Comparison of ENCODE assay signal across 9 cellular contexts in genomic region chr2:135820003-135820618, GRCh38. TPM values are rescaled to one million over a fixed set of nuclear protein-coding genes. Genes with fewer than 3 reads are reported as not detected.
DNase-seq lines count a peak whose midpoint lies in the region; ATAC-seq, FAIRE-seq and TF ChIP-seq lines count a peak whose summit lies in the region.
"Had no signal": no experiment of that assay in that cellular context is flagged by ENCODE, and none has a peak within 500 bp of the region (broad histone marks: within the 10 kb centered on the region; RNA-seq: fewer than 3 reads in every experiment).

No MANE protein-coding gene starts in this region.

- H3K36me3 Mint-ChIP-seq in endothelial cell (ENCODE audit: low read depth, unreplicated experiment): peaks cover 14% of the 10 kb centered on the region

- H3K9me3 ChIP-seq in right cardiac atrium (ENCODE audit: control insufficient read depth, low read length): no peaks in the 10 kb centered on the region

- intact Hi-C loops in right cardiac atrium (cut with DNase I): no loop called here

- H3K27ac Mint-ChIP-seq in endothelial cell (ENCODE audit: unreplicated experiment): no peak overlapping the region

- peak; percentile 91 for FAIRE-seq in GM12891 (lab: Jason Lieb, UNC)

- no peaks in the 10 kb centered on the region for H3K4me1 ChIP-seq in right cardiac atrium (ENCODE audit: control insufficient read depth, insufficient read depth, low read length)

- TF ChIP-seq POLR2A in GM12891 (IDR thresholded peaks at IDR 0.05; ENCODE audit: low read depth, low read length): peak; percentile 54; the same call in 1 of the 2 replicates

- peak; percentile 83 for ATAC-seq in HG02642 (IDR thresholded peaks at IDR 0.05; ENCODE audit: poor library complexity, unreplicated experiment)
- no peak for ATAC-seq in right cardiac atrium

- H3K27me3 ChIP-seq in right cardiac atrium (ENCODE audit: control insufficient read depth, insufficient read depth): no peaks in the 10 kb centered on the region

- no peak overlapping the region for H3K4me3 ChIP-seq in right cardiac atrium (ENCODE audit: low read length)

- peaks cover 7% of the 10 kb centered on the region for H3K4me1 Mint-ChIP-seq in endothelial cell (ENCODE audit: unreplicated experiment)

- DNase-seq in GM12891 (ENCODE audit: insufficient read length, low spot score): peak; percentile 45
- peak; percentile 51 for DNase-seq in NCI-H345 treated with DMSO at 0.1 percent for 48 hours (lab: John Stamatoyannopoulos, UW; ENCODE audit: unreplicated experiment)
- DNase-seq in activated gamma-delta T cell treated with anti-CD3 and anti-CD28 coated beads, Interleukin-2, amount 50 U/mL, for 16 hours (ENCODE audit: low read depth): peak; percentile 78
- DNase-seq in stimulated activated CD4-positive, alpha-beta T cell treated with anti-CD3 and anti-CD28 coated beads, TNF-alpha, amount 100 ng/mL, for 4 hours (ENCODE audit: low read depth in 3 of 3): peak; percentile 51 to 65 (median 60)
- no peak for DNase-seq in HPDE6-E6E7 (ENCODE audit: extremely low spot score)
- no peak for DNase-seq in endothelial cell (ENCODE audit: low spot score)
- no peak for DNase-seq in right cardiac atrium

- no peak overlapping the region for H3K27ac ChIP-seq in right cardiac atrium (ENCODE audit: low read length)

- WGBS in right cardiac atrium: 61% methylated on average over 9 of the region's 9 CpGs

- H3K9me3 Mint-ChIP-seq in endothelial cell (ENCODE audit: unreplicated experiment): peaks cover 7% of the 10 kb centered on the region

- H3K27me3 Mint-ChIP-seq in endothelial cell (ENCODE audit: unreplicated experiment): peaks cover 8% of the 10 kb centered on the region

- TF ChIP-seq CTCF in endothelial cell (IDR thresholded peaks at IDR 0.05; ENCODE audit: unreplicated experiment): no peak

- no peak overlapping the region for H3K4me3 Mint-ChIP-seq in endothelial cell (ENCODE audit: unreplicated experiment)

TF ChIP-seq in GM12891, 5 proteins besides CTCF, POLR2A, EP300 and RAD21:
- TF ChIP-seq PAX5 (IDR thresholded peaks at IDR 0.05; ENCODE audit: insufficient read depth, low read length, severe bottlenecking): no peak
- peak; percentile 68 for TF ChIP-seq POU2F2 (IDR thresholded peaks at IDR 0.05; ENCODE audit: low read depth, low read length)
- peak; percentile 81 for TF ChIP-seq POLR2AphosphoS5 (IDR thresholded peaks at IDR 0.05; ENCODE audit: low read depth, low read length)

RNA-seq across cellular contexts. Expression of gene LCT, which starts 16.9 kb away (rescaled TPM):
- polyA plus RNA-seq in GM12891 (2012; ENCODE audit: low read depth, missing spikeins): 0.03 TPM
- total RNA-seq in endothelial cell (ENCODE audit: unreplicated experiment) (0.13 TPM), right cardiac atrium (not detected)
- not detected for polyA plus RNA-seq in right cardiac atrium
- polyA plus RNA-seq: fibroblast of lung had no signal

RNA-seq across cellular contexts. Expression of gene MCM6, which starts 56.1 kb away (rescaled TPM):
- 42.4 TPM for polyA plus RNA-seq in GM12891 (2012; ENCODE audit: low read depth, missing spikeins)
- 27.2 TPM for total RNA-seq in endothelial cell (ENCODE audit: unreplicated experiment)
- total RNA-seq in right cardiac atrium: 1 to 10 TPM; 5.1 to 5.8 (median 5.4) TPM
- 2.5 TPM for polyA plus RNA-seq in right cardiac atrium

Comparison
In these comparisons a context has a peak if more than half of its experiments do, and no peak if none do; other contexts are left out.
1. DNase-seq: peak in GM12891 (single experiment), NCI-H345 treated with DMSO at 0.1 percent for 48 hours (single experiment), activated gamma-delta T cell treated with anti-CD3 and anti-CD28 coated beads, Interleukin-2, amount 50 U/mL, for 16 hours (single experiment) and stimulated activated CD4-positive, alpha-beta T cell treated with anti-CD3 and anti-CD28 coated beads, TNF-alpha, amount 100 ng/mL, for 4 hours (3 of 3); none in HPDE6-E6E7 (single experiment), endothelial cell (single experiment) and right cardiac atrium (0 of 3).